22 cellular contexts compared by ENCODE assay signal in genomic region chr6:131003419-131004386, GRCh38. TPM values are rescaled to one million over a fixed set of nuclear protein-coding genes. Genes with fewer than 3 reads are reported as not detected.
A peak's percentile ranks its signal among the peaks of the same experiment; 100 is the strongest.
DNase-seq lines count a peak whose midpoint lies in the region; ATAC-seq, FAIRE-seq and TF ChIP-seq lines count a peak whose summit lies in the region.
"Had no signal": no experiment of that assay in that cellular context is flagged by ENCODE, and none has a peak within 500 bp of the region (broad histone marks: within the 10 kb centered on the region; RNA-seq: fewer than 3 reads in every experiment).

No MANE protein-coding gene starts in this region.

- peaks cover 11% of the 10 kb centered on the region; the same call in 1 of the 2 replicates for H3K9me1 ChIP-seq in IMR-90 (ENCODE audit: insufficient read depth, low read length)
- H3K9me1 ChIP-seq in K562 (ENCODE audit: control insufficient read depth, insufficient read depth, low read length): no peaks in the 10 kb centered on the region

- peak overlapping the region; percentile 56; the same call in 1 of the 2 replicates for H2AK5ac ChIP-seq in IMR-90 (ENCODE audit: low read depth, low read length)

- peaks cover 35% of the 10 kb centered on the region for H4K20me1 ChIP-seq in IMR-90 (ENCODE audit: insufficient read depth, low read length)
- no peaks in the 10 kb centered on the region for H4K20me1 ChIP-seq in K562 (replicated peaks; ENCODE audit: control insufficient read depth, insufficient read depth, low read length)
- no peaks in the 10 kb centered on the region for H4K20me1 ChIP-seq in hepatocyte (ENCODE audit: insufficient read depth, poor library complexity, severe bottlenecking)

- in situ Hi-C loops in IMR-90 (cut with MboI; ENCODE audit: low sequenced_read_pairs) (no loop called here), K562 (cut with MboI) (no loop called here)

- H3K27me3 ChIP-seq in IMR-90 (ENCODE audit: control insufficient read depth, insufficient read depth, low read length) (no peaks in the 10 kb centered on the region), K562 (ENCODE audit: control insufficient read depth in 2 of 2, insufficient read depth in 2 of 2, low read length in 2 of 2) (no peaks in the 10 kb centered on the region), hepatocyte (no peaks in the 10 kb centered on the region), skeletal muscle tissue (ENCODE audit: control insufficient read depth in 3 of 3, insufficient read depth in 3 of 3, low read length in 3 of 3) (no peaks in the 10 kb centered on the region), esophagus muscularis mucosa (no peaks in the 10 kb centered on the region)
- H3K27me3 ChIP-seq: stomach, upper lobe of right lung had no signal

- TF ChIP-seq POLR2A in IMR-90 (IDR thresholded peaks at IDR 0.05; ENCODE audit: low read depth, low read length) (no peak), K562 (conservative IDR thresholded peaks at IDR 0.05) (no peak), esophagus muscularis mucosa (IDR thresholded peaks at IDR 0.05; ENCODE audit: low read depth) (no peak)

- no peaks in the 10 kb centered on the region; the same call in 1 of the 2 replicates for H3K36me3 ChIP-seq in IMR-90 (ENCODE audit: control insufficient read depth, insufficient read depth, low read length)
- no peaks in the 10 kb centered on the region for H3K36me3 ChIP-seq in K562 (ENCODE audit: control insufficient read depth, insufficient read depth, low read length)
- H3K36me3 ChIP-seq in hepatocyte (replicated peaks; ENCODE audit: insufficient read depth, low read depth): no peaks in the 10 kb centered on the region
- H3K36me3 ChIP-seq in skeletal muscle tissue (ENCODE audit: control insufficient read depth in 3 of 3, insufficient read depth in 3 of 3, low read length in 3 of 3): no peaks in the 10 kb centered on the region
- no peaks in the 10 kb centered on the region for H3K36me3 ChIP-seq in esophagus muscularis mucosa
- H3K36me3 ChIP-seq: stomach, upper lobe of right lung had no signal

- intact Hi-C loops in IMR-90 (cut with micrococcal nuclease) (no loop called here), K562 (cut with micrococcal nuclease) (no loop called here), esophagus muscularis mucosa (cut with DNase I) (loop anchor here (5.0 kb wide), 1 partner anchor 59 kb away; the partner anchor contains the start of gene EPB41L2)

- no peak for TF ChIP-seq RAD21 in IMR-90 (IDR thresholded peaks at IDR 0.05; ENCODE audit: low read length)
- TF ChIP-seq RAD21 in K562 (CRISPR knock-in tag; conservative IDR thresholded peaks at IDR 0.05 in 1 of 2, IDR thresholded peaks at IDR 0.05 in 1 of 2): no peak

- DNase-seq in IMR-90 (no peak), K562 (ENCODE audit: extremely low read depth in 1 of 4, low spot score in 3 of 4) (no peak), hepatocyte (ENCODE audit: low spot score) (no peak), DMS79 treated with DMSO at 0.1 percent for 48 hours (lab: John Stamatoyannopoulos, UW) (no peak), esophagus muscularis mucosa (ENCODE audit: extremely low spot score) (no peak), NCI-H226 (no peak), NCI-H1105 (lab: John Stamatoyannopoulos, UW) (no peak)
- DNase-seq: activated gamma-delta T cell; activated T-cell treated with anti-CD3 and anti-CD28 coated beads, Interleukin-2, amount 50 U/mL, for 1 hour; CD4-positive, CD25-positive, alpha-beta regulatory T cell; DMS 273 treated with DMSO at 0.1 percent for 48 hours; glutamatergic neuron; HFFc6; NCI-H1436 treated with DMSO at 0.1 percent for 48 hours; NCI-H524 treated with DMSO at 0.1 percent for 48 hours; stomach; upper lobe of right lung had no signal

- H3K79me2 ChIP-seq in K562 (ENCODE audit: control insufficient read depth, insufficient read depth, low read length) (peaks cover 39% of the 10 kb centered on the region), hepatocyte (peaks cover 79% of the 10 kb centered on the region)

- H2BK5ac ChIP-seq in IMR-90 (ENCODE audit: low read depth, low read length, poor library complexity, severe bottlenecking): no peak overlapping the region

- H2AK9ac ChIP-seq in IMR-90 (replicated peaks; ENCODE audit: low read depth, low read length, poor library complexity): no peak overlapping the region

- H4K5ac ChIP-seq in IMR-90 (ENCODE audit: low read depth, low read length): no peak overlapping the region; the same call in 1 of the 2 replicates

- no peak overlapping the region; the same call in 1 of the 2 replicates for H3K18ac ChIP-seq in IMR-90 (ENCODE audit: low read depth, low read length)

- H3K4me1 ChIP-seq in IMR-90 (ENCODE audit: control insufficient read depth, insufficient read depth, low read length) (peaks cover 22% of the 10 kb centered on the region), K562 (replicated peaks in 1 of 2; ENCODE audit: control insufficient read depth in 2 of 2, insufficient read depth in 2 of 2, low read length in 2 of 2) (peaks cover 0 to 9% of the 10 kb centered on the region in 2 experiments; a peak in 3 of 5 replicates), hepatocyte (ENCODE audit: insufficient read depth) (peaks cover 61% of the 10 kb centered on the region), skeletal muscle tissue (ENCODE audit: control insufficient read depth in 3 of 3, insufficient read depth in 3 of 3, low read length in 3 of 3) (peaks cover 6 to 31% (median 8%) of the 10 kb centered on the region in 3 donors), esophagus muscularis mucosa (peaks cover 8 to 42% (median 26%) of the 10 kb centered on the region in 4 donors)
- H3K4me1 ChIP-seq: upper lobe of right lung had no signal

- TF ChIP-seq CTCF in IMR-90 (conservative IDR thresholded peaks at IDR 0.05; ENCODE audit: low read depth, low read length): no peak
- TF ChIP-seq CTCF in K562 (IDR thresholded peaks at IDR 0.05 in 2 of 3, conservative IDR thresholded peaks at IDR 0.05 in 1 of 3; ENCODE audit: insufficient read depth in 2 of 3, low read depth in 1 of 3, low read length in 3 of 3): no peak
- TF ChIP-seq CTCF in hepatocyte (IDR thresholded peaks at IDR 0.05; ENCODE audit: poor library complexity): no peak
- no peak for TF ChIP-seq CTCF in esophagus muscularis mucosa (IDR thresholded peaks at IDR 0.05)

- no peak overlapping the region for H3K56ac ChIP-seq in IMR-90 (ENCODE audit: extremely low read depth, insufficient read depth, low read length)

- WGBS in IMR-90 (ENCODE audit: extremely low coverage in 2 of 2, insufficient read length in 1 of 2), 2 experiments: 67% methylated on average over 1 of the region's 6 CpGs; no CpG with 5 or more reads in 1 of the 2 experiments
- 19% methylated on average over 6 of the region's 6 CpGs for WGBS in K562 (ENCODE audit: insufficient coverage, low coverage, missing lambda C conversion rate)
- WGBS in hepatocyte (ENCODE audit: low lambda C conversion rate, missing lambda C conversion rate): 71% methylated on average over 6 of the region's 6 CpGs
- WGBS in esophagus muscularis mucosa: 64% methylated on average over 6 of the region's 6 CpGs

- H3K4ac ChIP-seq in IMR-90 (ENCODE audit: low read depth, low read length): no peak overlapping the region; the same call in 1 of the 2 replicates

- no peak overlapping the region for H3K27ac ChIP-seq in IMR-90 (ENCODE audit: insufficient read depth, low read length)
- no peak overlapping the region for H3K27ac ChIP-seq in K562 (ENCODE audit: extremely low read depth, low read depth, low read length)
- peak overlapping the region; percentile 2 for H3K27ac ChIP-seq in hepatocyte
- peak overlapping the region; percentile 10 for H3K27ac ChIP-seq in skeletal muscle tissue (ENCODE audit: low read depth, low read length)
- peak overlapping the region in 2 of 4 donors; percentile 5 to 26 for H3K27ac ChIP-seq in esophagus muscularis mucosa (replicated peaks in 1 of 4)
- H3K27ac ChIP-seq: SK-N-MC, upper lobe of right lung had no signal

- POLR2A ChIA-PET in IMR-90 (lab: Charles Lee; ENCODE audit: unreplicated experiment) (no interaction called here), K562 (lab: Yijun Ruan, JAX) (interaction anchor here (0.6 to 1.1 kb wide), 4 partner anchors 10 to 100 kb away, joined by 3 to 4 read pairs (median 4); no protein-coding TSS in a partner anchor)

- H3K14ac ChIP-seq in IMR-90 (replicated peaks; ENCODE audit: low read depth, low read length): 0 out of 2 replicates have a peak overlapping the region, but pooled peaks have one; percentile 24

- no peak overlapping the region for H4K91ac ChIP-seq in IMR-90 (ENCODE audit: insufficient read depth, low read depth, low read length)

- BruUV-seq in IMR-90 (replicated peaks; lab: Mats Ljungman, UMichigan) (no TSS peak), K562 (replicated peaks; lab: Mats Ljungman, UMichigan) (no TSS peak)

- H3K23ac ChIP-seq in IMR-90 (ENCODE audit: low read depth, low read length): peak overlapping the region; percentile 10; the same call in 1 of the 2 replicates

- dilution Hi-C loops in IMR-90 (cut with HindIII; ENCODE audit: low sequenced_read_pairs, unreplicated experiment): no loop called here

- no peak overlapping the region for H2BK120ac ChIP-seq in IMR-90 (ENCODE audit: low read depth, low read length)

- peaks cover 46 to 78% of the 10 kb centered on the region in 2 experiments for H3K79me1 ChIP-seq in IMR-90 (ENCODE audit: low read depth in 1 of 2, low read length in 2 of 2)

- no peaks in the 10 kb centered on the region for H3K9me2 ChIP-seq in hepatocyte (replicated peaks; ENCODE audit: insufficient read depth)

- no peak for TF ChIP-seq EP300 in K562 (IDR thresholded peaks at IDR 0.05; ENCODE audit: low read length)
- no peak for TF ChIP-seq EP300 in esophagus muscularis mucosa (IDR thresholded peaks at IDR 0.05)

- CTCF ChIA-PET in IMR-90 (lab: Yijun Ruan, JAX) (interaction anchor here (0.7 kb wide), 1 partner anchor 12 kb away, joined by 3 read pairs; no protein-coding TSS in a partner anchor), K562 (lab: Yijun Ruan, JAX; ENCODE audit: low intra/inter-chr PET ratio) (no interaction called here)

- no peak overlapping the region for H3K4me3 ChIP-seq in IMR-90 (ENCODE audit: insufficient read depth, low read depth, low read length)
- H3K4me3 ChIP-seq in K562: no peak overlapping the region
- no peak overlapping the region for H3K4me3 ChIP-seq in hepatocyte
- H3K4me3 ChIP-seq in skeletal muscle tissue (ENCODE audit: low read length in 3 of 3): no peak overlapping the region
- no peak overlapping the region for H3K4me3 ChIP-seq in esophagus muscularis mucosa
- H3K4me3 ChIP-seq: SK-N-MC, stomach, upper lobe of right lung had no signal

- peaks cover 11% of the 10 kb centered on the region for H3K9me3 ChIP-seq in IMR-90 (ENCODE audit: control insufficient read depth, insufficient read depth, low read length)
- H3K9me3 ChIP-seq in K562 (replicated peaks; ENCODE audit: control insufficient read depth, insufficient read depth, low read depth, low read length): peaks cover 1% of the 10 kb centered on the region; the same call in 1 of the 2 replicates
- H3K9me3 ChIP-seq in hepatocyte (ENCODE audit: low read depth): peaks cover 12% of the 10 kb centered on the region
- H3K9me3 ChIP-seq in skeletal muscle tissue (ENCODE audit: control insufficient read depth in 3 of 3, low read length in 3 of 3): peaks cover 0 to 2% (median 0%) of the 10 kb centered on the region in 3 donors
- H3K9me3 ChIP-seq in esophagus muscularis mucosa: peaks cover 0 to 9% (median 8%) of the 10 kb centered on the region in 4 donors

- H2AFZ ChIP-seq in IMR-90 (replicated peaks; ENCODE audit: low read length, poor library complexity) (no peak overlapping the region), K562 (ENCODE audit: low read depth, low read length) (no peak overlapping the region), hepatocyte (no peak overlapping the region)

- H2BK20ac ChIP-seq in IMR-90 (ENCODE audit: low read depth, low read length): no peak overlapping the region

- peak overlapping the region; percentile 46; the same call in 1 of the 3 replicates for H2BK15ac ChIP-seq in IMR-90 (ENCODE audit: low read depth, low read length)

- H3K9ac ChIP-seq in IMR-90 (ENCODE audit: low read depth, low read length) (no peak overlapping the region), K562 (ENCODE audit: insufficient read depth in 1 of 2, low read depth in 2 of 2, low read length in 2 of 2) (no peak overlapping the region), skeletal muscle tissue (ENCODE audit: low read depth in 1 of 3, low read length in 3 of 3) (no peak overlapping the region)

- H3K4me2 ChIP-seq in IMR-90 (ENCODE audit: low read depth, low read length): no peak overlapping the region; the same call in 1 of the 2 replicates
- H3K4me2 ChIP-seq in K562 (ENCODE audit: insufficient read depth, low read length): no peak overlapping the region
- peak overlapping the region; percentile 3 for H3K4me2 ChIP-seq in hepatocyte

- ATAC-seq in IMR-90 (ENCODE audit: low read depth): no peak
- ATAC-seq in K562: peak; percentile 15; the same call in 2 of the 3 replicates
- ATAC-seq: left lobe of liver; natural killer cell treated with Interleukin-12 subunit alpha and Interleukin-12 subunit beta and Interleukin-15 and Interleukin-18, amount 100 ng/mL, for 72 hours had no signal

- peak overlapping the region in 1 of 2 experiments; percentile 48; a peak in 2 of 4 replicates for H4K8ac ChIP-seq in IMR-90 (ENCODE audit: low read depth in 2 of 2, low read length in 2 of 2)

- FAIRE-seq in K562 (lab: Jason Lieb, UNC): no peak
- FAIRE-seq: endometrium had no signal

RNA-seq across cellular contexts. Expression of gene EPB41L2, which starts 59.3 kb away (rescaled TPM):
- total RNA-seq in IMR-90 (2012; rRNA removed): 85.7 and 89.2 TPM in 2 replicates
- 81.5 and 99.8 TPM in 2 replicates for polyA plus RNA-seq in IMR-90 (2012; rRNA removed)
- 21.4 and 45.0 TPM in 2 replicates for polyA plus RNA-seq in IMR-90 (2012; cell fraction: cytosol; rRNA removed)
- polyA plus RNA-seq in IMR-90 (2012; cell fraction: nucleus; rRNA removed; ENCODE audit: low replicate concordance): 75.6 and 386 TPM in 2 replicates
- total RNA-seq in K562 (2011; cell fraction: chromatin; rRNA removed; ENCODE audit: low replicate concordance): 25.7 and 90.9 TPM in 2 replicates
- 7.8 and 13.9 TPM in 2 replicates for total RNA-seq in K562 (2011; cell fraction: nucleolus; rRNA removed)
- total RNA-seq in K562 (2011; cell fraction: nucleoplasm; rRNA removed): 39.1 and 61.2 TPM in 2 replicates
- total RNA-seq in K562 (2014; rRNA removed): 23.9 and 25.8 TPM in 2 replicates
- 26.5 and 35.5 TPM in 2 replicates for total RNA-seq in K562 (2014; rRNA removed; fragmentation: Illumina TruSeq; extraction: Trizol)
- 18.3 and 23.5 TPM in 2 replicates for total RNA-seq in K562 (2015; rRNA removed; fragmentation: Illumina TruSeq; extraction: Trizol)
- 31.1 and 32.6 TPM in 2 replicates for total RNA-seq in K562 (2021)
- 20.5 and 20.9 TPM in 2 replicates for polyA plus RNA-seq in K562 (2011; rRNA removed)
- polyA plus RNA-seq in K562 (2011; cell fraction: cytosol; rRNA removed): 10.6 and 21.0 TPM in 2 replicates
- 25.7 and 33.2 TPM in 2 replicates for polyA plus RNA-seq in K562 (2011; cell fraction: nucleus; rRNA removed)
- polyA plus RNA-seq in K562 (2012): 24.5 and 40.7 TPM in 2 replicates
- 53.6 and 54.5 TPM in 2 replicates for polyA plus RNA-seq in K562 (2014; fragmentation: Illumina TruSeq; extraction: Trizol)
- polyA plus RNA-seq in K562 (2014; fragmentation: Nextera tagmentation; extraction: Ambion mirVana): 10 to 100 TPM in 1 of 2 experiments, 1 to 10 TPM in 1; 5.1 to 12.2 TPM
- polyA plus RNA-seq in K562 (2014; rRNA removed): 22.7 and 25.0 TPM in 2 replicates
- 34.2 and 38.4 TPM in 2 replicates for polyA minus RNA-seq in K562 (2011; rRNA and poly(A)+ RNA removed)
- polyA minus RNA-seq in K562 (2011; cell fraction: cytosol; rRNA and poly(A)+ RNA removed): 15.0 and 19.6 TPM in 2 replicates
- 22.5 and 41.9 TPM in 2 replicates for polyA minus RNA-seq in K562 (2011; cell fraction: nucleus; rRNA and poly(A)+ RNA removed)
- 35.8 and 45.5 TPM in 2 replicates for total RNA-seq in hepatocyte
- 21.6 and 27.4 TPM in 2 replicates for polyA plus RNA-seq in hepatocyte
- 187 TPM for total RNA-seq in skeletal muscle tissue
- total RNA-seq in esophagus muscularis mucosa: 10 to 100 TPM; 60.1 to 87.2 (median 67.4) TPM

Comparison
In these comparisons a context has a peak if more than half of its experiments do, and no peak if none do; other contexts are left out.
1. H3K27ac ChIP-seq: peak in hepatocyte (single experiment) and skeletal muscle tissue (single experiment); none in IMR-90 (single experiment) and K562 (single experiment).